In genomic region chr1:36154765-36155559, GRCh38 we compare ENCODE assay signal across 8 cellular contexts. TPM values are rescaled to one million over a fixed set of nuclear protein-coding genes. Genes with fewer than 3 reads are reported as not detected.
DNase-seq lines count a peak whose midpoint lies in the region; ATAC-seq and TF ChIP-seq lines count a peak whose summit lies in the region.

No MANE protein-coding gene starts in this region.

- H3K27ac ChIP-seq in DOHH2 (ENCODE audit: low read depth, low read length) (peak overlapping the region; percentile 74), OCI-LY7 (ENCODE audit: low read depth, low read length, poor library complexity, severe bottlenecking) (peak overlapping the region; percentile 61), endodermal cell (ENCODE audit: low read depth, low read length) (peak overlapping the region; percentile 95)

- H3K4me3 ChIP-seq in DOHH2 (ENCODE audit: low read length) (peak overlapping the region; percentile 99), OCI-LY7 (ENCODE audit: low read depth, low read length, poor library complexity, severe bottlenecking) (peak overlapping the region; percentile 97), endodermal cell (ENCODE audit: low read length) (peak overlapping the region; percentile 89)

- BruUV-seq in OCI-LY7 (replicated peaks; lab: Mats Ljungman, UMichigan): no TSS peak

- H3K27ac Mint-ChIP-seq in endodermal cell: peak overlapping the region; percentile 91
- H3K27ac Mint-ChIP-seq in nephron: peak overlapping the region; percentile 97 to 98 (median 97)

- TF ChIP-seq CTCF in DOHH2 (IDR thresholded peaks at IDR 0.05; ENCODE audit: low read depth, low read length, poor library complexity, severe bottlenecking) (no peak), OCI-LY7 (conservative IDR thresholded peaks at IDR 0.05; ENCODE audit: low read length) (no peak), endodermal cell (conservative IDR thresholded peaks at IDR 0.05) (no peak), nephron (IDR thresholded peaks at IDR 0.05; ENCODE audit: unreplicated experiment in 3 of 3) (no peak)

- H3K79me2 ChIP-seq in DOHH2 (ENCODE audit: control insufficient read depth, low read length): peaks cover 54% of the 10 kb centered on the region
- peaks cover 40% of the 10 kb centered on the region for H3K79me2 ChIP-seq in OCI-LY7 (ENCODE audit: insufficient read depth, low read depth, low read length)

- POLR2A ChIA-PET in OCI-LY7 (lab: Charles Lee): interaction anchor here (1.4 kb wide), 1 partner anchor 139 kb away, joined by 3 read pairs; no protein-coding TSS in a partner anchor

- H3K9me3 Mint-ChIP-seq in endodermal cell (no peaks in the 10 kb centered on the region), nephron (no peaks in the 10 kb centered on the region)

- ATAC-seq in GM19467 (IDR thresholded peaks at IDR 0.05; ENCODE audit: unreplicated experiment) (no peak), HG02852 (IDR thresholded peaks at IDR 0.05; ENCODE audit: unreplicated experiment) (no peak)

- H3K4me2 ChIP-seq in DOHH2 (ENCODE audit: low read length) (peak overlapping the region; percentile 98), OCI-LY7 (ENCODE audit: low read length) (peak overlapping the region; percentile 87)

- H3K9me3 ChIP-seq in DOHH2 (ENCODE audit: control insufficient read depth, insufficient read depth, low read length) (no peaks in the 10 kb centered on the region), OCI-LY7 (ENCODE audit: low read length) (no peaks in the 10 kb centered on the region), endodermal cell (ENCODE audit: control insufficient read depth, low read length) (no peaks in the 10 kb centered on the region)

- intact Hi-C loops in OCI-LY7 (cut with micrococcal nuclease; ENCODE audit: unreplicated experiment): no loop called here

- H3K4me1 Mint-ChIP-seq in endodermal cell: peaks cover 41% of the 10 kb centered on the region
- peaks cover 66% of the 10 kb centered on the region for H3K4me1 Mint-ChIP-seq in nephron

- H4K20me1 ChIP-seq in DOHH2 (ENCODE audit: control insufficient read depth, insufficient read depth, low read depth, low read length) (0 out of 2 replicates have a peak, but pooled peaks cover 4% of the 10 kb centered on the region), OCI-LY7 (ENCODE audit: insufficient read depth, low read length) (peaks cover 12% of the 10 kb centered on the region; the same call in 1 of the 2 replicates)

- H3K36me3 Mint-ChIP-seq in endodermal cell (ENCODE audit: low read depth): peaks cover 10% of the 10 kb centered on the region
- peaks cover 10% of the 10 kb centered on the region for H3K36me3 Mint-ChIP-seq in nephron (ENCODE audit: low read depth)

- WGBS in endodermal cell (ENCODE audit: insufficient coverage in 1 of 2, insufficient read length in 1 of 2), 2 experiments: 29 to 48% methylated on average over 3 to 9 of the region's 10 CpGs

- H3K4me1 ChIP-seq in DOHH2 (ENCODE audit: control insufficient read depth, low read length) (peaks cover 72% of the 10 kb centered on the region), OCI-LY7 (ENCODE audit: insufficient read depth, low read length, poor library complexity, severe bottlenecking) (peaks cover 72% of the 10 kb centered on the region), endodermal cell (ENCODE audit: control insufficient read depth, insufficient read depth, low read length) (peaks cover 11% of the 10 kb centered on the region)

- H3F3A ChIP-seq in DOHH2 (ENCODE audit: control insufficient read depth, insufficient read depth): peaks cover 7% of the 10 kb centered on the region

- H2AFZ ChIP-seq in OCI-LY7 (ENCODE audit: low read length): peak overlapping the region; percentile 28; the same call in 1 of the 2 replicates

- H3K9me2 ChIP-seq in DOHH2 (replicated peaks; ENCODE audit: control insufficient read depth, low read length) (no peaks in the 10 kb centered on the region), OCI-LY7 (ENCODE audit: insufficient read depth, low read length) (no peaks in the 10 kb centered on the region)

- peak overlapping the region; percentile 78 for H3K9ac ChIP-seq in endodermal cell (ENCODE audit: extremely low read depth, low read length, poor library complexity, severe bottlenecking)

- H3K27me3 ChIP-seq in DOHH2 (ENCODE audit: control insufficient read depth, low read length) (no peaks in the 10 kb centered on the region), endodermal cell (ENCODE audit: control insufficient read depth, insufficient read depth, low read length, poor library complexity, severe bottlenecking) (no peaks in the 10 kb centered on the region)

- CTCF ChIA-PET in OCI-LY7 (lab: Charles Lee; ENCODE audit: unreplicated experiment): no interaction called here

- H3K27me3 Mint-ChIP-seq in endodermal cell (ENCODE audit: insufficient read depth): peaks cover 24% of the 10 kb centered on the region
- peaks cover 3% of the 10 kb centered on the region for H3K27me3 Mint-ChIP-seq in nephron (ENCODE audit: low read depth)

- H3K4me3 Mint-ChIP-seq in endodermal cell (peak overlapping the region; percentile 84), nephron (peak overlapping the region; percentile 87 to 92 (median 90))

- peaks cover 34% of the 10 kb centered on the region for H3K36me3 ChIP-seq in DOHH2 (ENCODE audit: control insufficient read depth, low read length)
- H3K36me3 ChIP-seq in OCI-LY7 (ENCODE audit: insufficient read depth, low read length): peaks cover 6% of the 10 kb centered on the region; the same call in 1 of the 2 replicates
- H3K36me3 ChIP-seq in endodermal cell (ENCODE audit: control insufficient read depth, insufficient read depth, low read length): peaks cover 14% of the 10 kb centered on the region

- DNase-seq in OCI-LY7 (ENCODE audit: low spot score) (no peak), endodermal cell (peak; percentile 72), dermis blood vessel endothelial cell (no peak), HuH-7 (ENCODE audit: low spot score) (no peak)

RNA-seq across cellular contexts. Expression of gene MAP7D1, which starts 1.0 kb away (rescaled TPM):
- 55.1 and 61.2 TPM in 2 replicates for total RNA-seq in OCI-LY7 (2014; rRNA removed; shearing (Covaris generic))
- total RNA-seq in OCI-LY7 (2022) (94.7 and 101 TPM in 2 replicates), endodermal cell (100 to 1,000 TPM; 119 to 120 TPM), dermis blood vessel endothelial cell (77.9 and 106 TPM in 2 replicates)
- polyA plus RNA-seq in endodermal cell (2013, experiment 1 of 2): 121 TPM
- polyA plus RNA-seq in endodermal cell (2013, experiment 2 of 2): 114 TPM

RNA-seq across cellular contexts. Expression of gene TRAPPC3, which starts 5.7 kb away (rescaled TPM):
- 50.3 and 71.0 TPM in 2 replicates for total RNA-seq in OCI-LY7 (2014; rRNA removed; shearing (Covaris generic))
- total RNA-seq in OCI-LY7 (2022) (55.4 and 60.4 TPM in 2 replicates), endodermal cell (10 to 100 TPM; 61.5 to 79.9 TPM), dermis blood vessel endothelial cell (77.8 and 117 TPM in 2 replicates)
- 69.1 TPM for polyA plus RNA-seq in endodermal cell (2013, experiment 1 of 2)
- 71.4 TPM for polyA plus RNA-seq in endodermal cell (2013, experiment 2 of 2)

RNA-seq across cellular contexts. Expression of gene COL8A2, which starts 29.9 kb away (rescaled TPM):
- total RNA-seq in OCI-LY7 (2014; rRNA removed; shearing (Covaris generic)): not detected in 2 replicates
- total RNA-seq in OCI-LY7 (2022) (not detected in 2 replicates), endodermal cell (under 1 TPM; 0.18 to 0.40 TPM), dermis blood vessel endothelial cell (3.0 and 3.2 TPM in 2 replicates)
- 1.7 TPM for polyA plus RNA-seq in endodermal cell (2013, experiment 1 of 2)
- polyA plus RNA-seq in endodermal cell (2013, experiment 2 of 2): 1.7 TPM
